ENCODE assay signal across 2 cellular contexts in the genomic region with DNA sequence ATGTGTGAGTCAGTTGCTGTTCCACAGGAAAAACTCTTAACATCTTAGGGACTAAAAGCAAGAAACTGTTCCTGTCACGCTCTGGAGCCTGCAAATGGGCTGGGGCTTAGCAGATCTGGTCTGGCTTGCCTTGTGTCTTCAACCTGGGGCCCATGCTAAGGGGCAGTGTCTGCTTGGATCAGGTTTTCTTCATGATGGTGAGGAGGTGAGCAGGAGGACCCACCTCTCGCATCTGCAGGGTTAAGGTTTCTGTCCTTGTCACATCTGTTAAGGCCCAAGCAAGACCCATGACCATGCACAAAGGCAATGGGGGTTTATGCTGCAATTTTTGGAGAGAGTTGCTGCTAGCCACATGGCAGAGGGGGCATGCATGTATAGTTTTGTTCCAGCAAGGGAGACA. TPM values are rescaled to one million over a fixed set of nuclear protein-coding genes. Genes with fewer than 3 reads are reported as not detected.
"Had no signal": no experiment of that assay in that cellular context is flagged by ENCODE, and none has a peak within 500 bp of the region (broad histone marks: within the 10 kb centered on the region; RNA-seq: fewer than 3 reads in every experiment).

No MANE protein-coding gene starts in this region.

RNA-seq across cellular contexts. Expression of gene CST1, which starts 8.8 kb away (rescaled TPM):
- total RNA-seq: IMR-90, K562 had no signal
- polyA plus RNA-seq: IMR-90, K562 had no signal
